ENCODE assay signal across 3 cellular contexts in the genomic region with DNA sequence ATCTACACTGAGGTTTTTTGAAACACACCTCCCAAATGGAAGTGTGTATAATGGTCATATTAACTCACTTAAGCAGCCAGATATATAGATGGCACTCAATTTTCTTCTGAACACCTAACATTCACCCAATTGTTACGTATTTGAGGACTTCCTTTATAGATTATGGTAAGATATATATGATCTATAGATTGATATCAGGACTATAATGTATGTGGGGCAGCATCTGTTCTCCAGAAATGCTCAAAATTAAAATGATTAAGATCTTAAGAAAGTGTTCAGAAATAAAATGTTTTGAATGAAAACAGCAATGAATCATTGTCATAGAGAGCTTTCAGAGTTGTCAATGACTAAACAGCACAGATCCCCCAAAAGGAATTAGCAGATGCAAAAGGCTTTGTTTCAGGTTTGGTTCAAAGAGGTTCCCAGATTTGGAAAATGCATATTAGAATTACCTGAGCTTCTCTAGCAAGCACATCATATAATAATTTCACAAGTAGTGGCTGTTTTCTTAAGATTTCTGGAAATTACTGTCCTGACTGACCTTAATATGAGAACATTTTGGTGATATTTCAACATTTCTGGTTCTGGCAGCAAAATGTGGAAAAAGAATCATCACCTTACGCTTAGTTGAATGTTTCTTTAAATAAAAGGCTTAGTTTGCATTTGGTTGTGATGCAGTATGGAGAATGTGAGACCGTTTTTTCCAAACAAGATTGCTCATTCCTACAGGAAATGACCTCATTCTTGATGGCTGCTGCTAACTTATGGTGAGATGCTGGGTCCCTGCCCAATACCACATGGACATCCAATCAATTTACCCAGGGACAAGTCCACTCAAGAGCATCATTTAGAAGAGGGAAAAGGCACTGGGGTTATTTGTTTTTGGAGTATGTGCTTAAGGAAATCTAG.
TF ChIP-seq lines count a peak whose summit lies in the region.

No MANE protein-coding gene starts in this region.

TF ChIP-seq in A549, 52 proteins besides CTCF, POLR2A, EP300 and RAD21 (continued from another document):
- TF ChIP-seq, protein P1, sequence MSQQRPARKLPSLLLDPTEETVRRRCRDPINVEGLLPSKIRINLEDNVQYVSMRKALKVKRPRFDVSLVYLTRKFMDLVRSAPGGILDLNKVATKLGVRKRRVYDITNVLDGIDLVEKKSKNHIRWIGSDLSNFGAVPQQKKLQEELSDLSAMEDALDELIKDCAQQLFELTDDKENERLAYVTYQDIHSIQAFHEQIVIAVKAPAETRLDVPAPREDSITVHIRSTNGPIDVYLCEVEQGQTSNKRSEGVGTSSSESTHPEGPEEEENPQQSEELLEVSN (IDR thresholded peaks at IDR 0.05; ENCODE audit: borderline replicate concordance, low read depth), result no peak
- TF ChIP-seq, protein P2, sequence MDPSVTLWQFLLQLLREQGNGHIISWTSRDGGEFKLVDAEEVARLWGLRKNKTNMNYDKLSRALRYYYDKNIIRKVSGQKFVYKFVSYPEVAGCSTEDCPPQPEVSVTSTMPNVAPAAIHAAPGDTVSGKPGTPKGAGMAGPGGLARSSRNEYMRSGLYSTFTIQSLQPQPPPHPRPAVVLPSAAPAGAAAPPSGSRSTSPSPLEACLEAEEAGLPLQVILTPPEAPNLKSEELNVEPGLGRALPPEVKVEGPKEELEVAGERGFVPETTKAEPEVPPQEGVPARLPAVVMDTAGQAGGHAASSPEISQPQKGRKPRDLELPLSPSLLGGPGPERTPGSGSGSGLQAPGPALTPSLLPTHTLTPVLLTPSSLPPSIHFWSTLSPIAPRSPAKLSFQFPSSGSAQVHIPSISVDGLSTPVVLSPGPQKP (IDR thresholded peaks at IDR 0.05; ENCODE audit: low read depth, low read length), result no peak
- TF ChIP-seq ZFP36 (IDR thresholded peaks at IDR 0.05; ENCODE audit: borderline replicate concordance, partially characterized antibody), result no peak

TF ChIP-seq in HEK293, 187 proteins besides CTCF, POLR2A, EP300 and RAD21 (continued from another document and continues in another):
- TF ChIP-seq, protein P3, sequence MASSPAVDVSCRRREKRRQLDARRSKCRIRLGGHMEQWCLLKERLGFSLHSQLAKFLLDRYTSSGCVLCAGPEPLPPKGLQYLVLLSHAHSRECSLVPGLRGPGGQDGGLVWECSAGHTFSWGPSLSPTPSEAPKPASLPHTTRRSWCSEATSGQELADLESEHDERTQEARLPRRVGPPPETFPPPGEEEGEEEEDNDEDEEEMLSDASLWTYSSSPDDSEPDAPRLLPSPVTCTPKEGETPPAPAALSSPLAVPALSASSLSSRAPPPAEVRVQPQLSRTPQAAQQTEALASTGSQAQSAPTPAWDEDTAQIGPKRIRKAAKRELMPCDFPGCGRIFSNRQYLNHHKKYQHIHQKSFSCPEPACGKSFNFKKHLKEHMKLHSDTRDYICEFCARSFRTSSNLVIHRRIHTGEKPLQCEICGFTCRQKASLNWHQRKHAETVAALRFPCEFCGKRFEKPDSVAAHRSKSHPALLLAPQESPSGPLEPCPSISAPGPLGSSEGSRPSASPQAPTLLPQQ (tag by site-specific recombination; IDR thresholded peaks at IDR 0.05), result no peak
- TF ChIP-seq ZNF654 (tag by site-specific recombination; IDR thresholded peaks at IDR 0.05; ENCODE audit: low read depth), result no peak
- TF ChIP-seq ZNF404 (tag by site-specific recombination; IDR thresholded peaks at IDR 0.05), result no peak
- no peak for TF ChIP-seq ZNF660 (tag by site-specific recombination; IDR thresholded peaks at IDR 0.05)
- no peak for TF ChIP-seq TCF7L2 (IDR thresholded peaks at IDR 0.05; ENCODE audit: borderline replicate concordance, low read depth, low read length)
- no peak for TF ChIP-seq SALL2 (tag by site-specific recombination; IDR thresholded peaks at IDR 0.05; ENCODE audit: borderline replicate concordance)
- TF ChIP-seq ZNF629 (tag by site-specific recombination; IDR thresholded peaks at IDR 0.05), result peak; percentile 86
- no peak for TF ChIP-seq ZNF747 (tag by site-specific recombination; IDR thresholded peaks at IDR 0.05)
- TF ChIP-seq, protein P4, sequence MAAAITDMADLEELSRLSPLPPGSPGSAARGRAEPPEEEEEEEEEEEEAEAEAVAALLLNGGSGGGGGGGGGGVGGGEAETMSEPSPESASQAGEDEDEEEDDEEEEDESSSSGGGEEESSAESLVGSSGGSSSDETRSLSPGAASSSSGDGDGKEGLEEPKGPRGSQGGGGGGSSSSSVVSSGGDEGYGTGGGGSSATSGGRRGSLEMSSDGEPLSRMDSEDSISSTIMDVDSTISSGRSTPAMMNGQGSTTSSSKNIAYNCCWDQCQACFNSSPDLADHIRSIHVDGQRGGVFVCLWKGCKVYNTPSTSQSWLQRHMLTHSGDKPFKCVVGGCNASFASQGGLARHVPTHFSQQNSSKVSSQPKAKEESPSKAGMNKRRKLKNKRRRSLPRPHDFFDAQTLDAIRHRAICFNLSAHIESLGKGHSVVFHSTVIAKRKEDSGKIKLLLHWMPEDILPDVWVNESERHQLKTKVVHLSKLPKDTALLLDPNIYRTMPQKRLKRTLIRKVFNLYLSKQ (tag by site-specific recombination; IDR thresholded peaks at IDR 0.05; ENCODE audit: borderline replicate concordance), result no peak
- no peak for TF ChIP-seq GLI2 (tag by site-specific recombination; IDR thresholded peaks at IDR 0.05; ENCODE audit: borderline replicate concordance, low read depth)
- TF ChIP-seq PRDM1 (tag by site-specific recombination; IDR thresholded peaks at IDR 0.05), result no peak
- no peak for TF ChIP-seq ZNF501 (tag by site-specific recombination; IDR thresholded peaks at IDR 0.05)
- TF ChIP-seq ZNF302 (tag by site-specific recombination; IDR thresholded peaks at IDR 0.05; ENCODE audit: low read depth), result no peak
- no peak for TF ChIP-seq SCRT1 (tag by site-specific recombination; IDR thresholded peaks at IDR 0.05; ENCODE audit: borderline replicate concordance)
- no peak for TF ChIP-seq ZNF600 (tag by site-specific recombination; IDR thresholded peaks at IDR 0.05)
- TF ChIP-seq HOXD13 (CRISPR knock-in tag; IDR thresholded peaks at IDR 0.05; ENCODE audit: borderline replicate concordance), result no peak
- 0 out of 2 replicates have a peak, but pooled peaks have one; percentile 19 for TF ChIP-seq SP3 (tag by site-specific recombination; IDR thresholded peaks at IDR 0.05)
- TF ChIP-seq, protein P5, sequence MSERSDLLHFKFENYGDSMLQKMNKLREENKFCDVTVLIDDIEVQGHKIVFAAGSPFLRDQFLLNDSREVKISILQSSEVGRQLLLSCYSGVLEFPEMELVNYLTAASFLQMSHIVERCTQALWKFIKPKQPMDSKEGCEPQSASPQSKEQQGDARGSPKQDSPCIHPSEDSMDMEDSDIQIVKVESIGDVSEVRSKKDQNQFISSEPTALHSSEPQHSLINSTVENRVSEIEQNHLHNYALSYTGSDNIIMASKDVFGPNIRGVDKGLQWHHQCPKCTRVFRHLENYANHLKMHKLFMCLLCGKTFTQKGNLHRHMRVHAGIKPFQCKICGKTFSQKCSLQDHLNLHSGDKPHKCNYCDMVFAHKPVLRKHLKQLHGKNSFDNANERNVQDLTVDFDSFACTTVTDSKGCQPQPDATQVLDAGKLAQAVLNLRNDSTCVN (tag by site-specific recombination; optimal IDR thresholded peaks at IDR 0.05), result no peak
- no peak for TF ChIP-seq ZFP37 (tag by site-specific recombination; IDR thresholded peaks at IDR 0.05)
- no peak for TF ChIP-seq YY2 (tag by site-specific recombination; IDR thresholded peaks at IDR 0.05)
- no peak for TF ChIP-seq ZNF530 (tag by site-specific recombination; IDR thresholded peaks at IDR 0.05; ENCODE audit: low read depth)
- 0 out of 2 replicates have a peak, but pooled peaks have one; percentile 23 for TF ChIP-seq ZNF394 (tag by site-specific recombination; IDR thresholded peaks at IDR 0.05; ENCODE audit: borderline replicate concordance)
- TF ChIP-seq, protein P6, sequence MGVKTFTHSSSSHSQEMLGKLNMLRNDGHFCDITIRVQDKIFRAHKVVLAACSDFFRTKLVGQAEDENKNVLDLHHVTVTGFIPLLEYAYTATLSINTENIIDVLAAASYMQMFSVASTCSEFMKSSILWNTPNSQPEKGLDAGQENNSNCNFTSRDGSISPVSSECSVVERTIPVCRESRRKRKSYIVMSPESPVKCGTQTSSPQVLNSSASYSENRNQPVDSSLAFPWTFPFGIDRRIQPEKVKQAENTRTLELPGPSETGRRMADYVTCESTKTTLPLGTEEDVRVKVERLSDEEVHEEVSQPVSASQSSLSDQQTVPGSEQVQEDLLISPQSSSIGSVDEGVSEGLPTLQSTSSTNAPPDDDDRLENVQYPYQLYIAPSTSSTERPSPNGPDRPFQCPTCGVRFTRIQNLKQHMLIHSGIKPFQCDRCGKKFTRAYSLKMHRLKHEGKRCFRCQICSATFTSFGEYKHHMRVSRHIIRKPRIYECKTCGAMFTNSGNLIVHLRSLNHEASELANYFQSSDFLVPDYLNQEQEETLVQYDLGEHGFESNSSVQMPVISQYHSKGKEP (tag by site-specific recombination; IDR thresholded peaks at IDR 0.05), result no peak

TF ChIP-seq in HepG2, 621 proteins besides CTCF, POLR2A, EP300 and RAD21 (continued from another document):
- TF ChIP-seq ATF7 (IDR thresholded peaks at IDR 0.05) (peak; percentile 23; the same call in 1 of the 2 replicates), ATF7 (CRISPR knock-in tag; IDR thresholded peaks at IDR 0.05) (no peak)
